16 cellular contexts compared by ENCODE assay signal in genomic region chr12:116166306-116166705, GRCh38.
DNase-seq lines count a peak whose midpoint lies in the region; ATAC-seq, FAIRE-seq and TF ChIP-seq lines count a peak whose summit lies in the region.
"Had no signal": no experiment of that assay in that cellular context is flagged by ENCODE, and none has a peak within 500 bp of the region (broad histone marks: within the 10 kb centered on the region; RNA-seq: fewer than 3 reads in every experiment).

No MANE protein-coding gene starts in this region.

- H3K79me1 ChIP-seq in mesenchymal stem cell (replicated peaks; ENCODE audit: low read length, poor library complexity, severe bottlenecking), result peaks cover 6% of the 10 kb centered on the region

- H4K20me1 ChIP-seq in K562 (replicated peaks; ENCODE audit: control insufficient read depth, insufficient read depth, low read length), result peaks cover 9% of the 10 kb centered on the region; the same call in 1 of the 2 replicates

- H3K27ac ChIP-seq in HEK293 (ENCODE audit: extremely low read depth, low read depth, low read length) (no peak overlapping the region), K562 (ENCODE audit: extremely low read depth, low read depth, low read length) (no peak overlapping the region), psoas muscle (peak overlapping the region; percentile 84), mesenchymal stem cell (ENCODE audit: low read length, poor library complexity, severe bottlenecking) (no peak overlapping the region), gastroesophageal sphincter (no peak overlapping the region)
- H3K27ac ChIP-seq: BLaER1 had no signal

- H3K27me3 ChIP-seq in K562 (ENCODE audit: control insufficient read depth in 2 of 2, insufficient read depth in 2 of 2, low read length in 2 of 2), result no peaks in the 10 kb centered on the region
- H3K27me3 ChIP-seq in psoas muscle (ENCODE audit: insufficient read depth in 3 of 3, low read length in 2 of 3), result no peaks in the 10 kb centered on the region
- H3K27me3 ChIP-seq in mesenchymal stem cell (ENCODE audit: control insufficient read depth in 1 of 2, insufficient read depth in 1 of 2, low read length in 2 of 2), result no peaks in the 10 kb centered on the region
- no peaks in the 10 kb centered on the region for H3K27me3 ChIP-seq in gastroesophageal sphincter
- H3K27me3 ChIP-seq: BLaER1 had no signal

- no peak overlapping the region for H2BK5ac ChIP-seq in mesenchymal stem cell (ENCODE audit: low read depth, low read length, poor library complexity, severe bottlenecking)

- no peak for TF ChIP-seq EP300 in K562 (IDR thresholded peaks at IDR 0.05; ENCODE audit: low read length)
- TF ChIP-seq EP300 in gastroesophageal sphincter (IDR thresholded peaks at IDR 0.05), result no peak

- no peaks in the 10 kb centered on the region for H3K9me3 ChIP-seq in HEK293 (ENCODE audit: control insufficient read depth, insufficient read depth, low read depth, low read length)
- no peaks in the 10 kb centered on the region for H3K9me3 ChIP-seq in K562 (replicated peaks; ENCODE audit: control insufficient read depth, insufficient read depth, low read depth, low read length)
- no peaks in the 10 kb centered on the region for H3K9me3 ChIP-seq in psoas muscle
- H3K9me3 ChIP-seq in mesenchymal stem cell (ENCODE audit: control insufficient read depth, low read length), result no peaks in the 10 kb centered on the region
- no peaks in the 10 kb centered on the region for H3K9me3 ChIP-seq in gastroesophageal sphincter
- H3K9me3 ChIP-seq: BLaER1 had no signal

- no peak overlapping the region for H3K4me3 ChIP-seq in HEK293 (ENCODE audit: low read depth, low read length)
- no peak overlapping the region for H3K4me3 ChIP-seq in K562
- no peak overlapping the region for H3K4me3 ChIP-seq in psoas muscle
- no peak overlapping the region for H3K4me3 ChIP-seq in mesenchymal stem cell (ENCODE audit: insufficient read depth in 1 of 2, low read depth in 1 of 2, low read length in 2 of 2)
- H3K4me3 ChIP-seq in gastroesophageal sphincter, result no peak overlapping the region
- H3K4me3 ChIP-seq: BLaER1 had no signal

- H3K9ac ChIP-seq in K562 (ENCODE audit: insufficient read depth in 1 of 2, low read depth in 2 of 2, low read length in 2 of 2), result no peak overlapping the region
- H3K9ac ChIP-seq in mesenchymal stem cell (ENCODE audit: low read length), result no peak overlapping the region
- H3K9ac ChIP-seq: BLaER1 had no signal

- no peak overlapping the region for H3K4ac ChIP-seq in mesenchymal stem cell (ENCODE audit: low read depth in 1 of 2, low read length in 2 of 2)

- TF ChIP-seq CTCF in HEK293 (tag by site-specific recombination; IDR thresholded peaks at IDR 0.05) (no peak), K562 (IDR thresholded peaks at IDR 0.05 in 2 of 3, conservative IDR thresholded peaks at IDR 0.05 in 1 of 3; ENCODE audit: insufficient read depth in 2 of 3, low read depth in 1 of 3, low read length in 3 of 3) (no peak), psoas muscle (IDR thresholded peaks at IDR 0.05) (no peak), gastroesophageal sphincter (IDR thresholded peaks at IDR 0.05) (no peak)

- no peak overlapping the region for H3K18ac ChIP-seq in mesenchymal stem cell (ENCODE audit: low read depth in 1 of 2, low read length in 2 of 2)

- in situ Hi-C loops in K562 (cut with MboI), result no loop called here

- H4K8ac ChIP-seq in mesenchymal stem cell (ENCODE audit: low read length), result no peak overlapping the region

- 45% methylated on average over 5 of the region's 5 CpGs for WGBS in K562 (ENCODE audit: insufficient coverage, low coverage, missing lambda C conversion rate)
- 27 to 40% (median 30%) methylated on average over 5 of the region's 5 CpGs for WGBS in psoas muscle, 3 donors
- 81% methylated on average over 5 of the region's 5 CpGs for WGBS in mesenchymal stem cell
- WGBS in gastroesophageal sphincter (ENCODE audit: low coverage in 1 of 2), 2 donors, result 46 to 68% methylated on average over 4 to 5 of the region's 5 CpGs

- H3K9me1 ChIP-seq in K562 (ENCODE audit: control insufficient read depth, insufficient read depth, low read length), result no peaks in the 10 kb centered on the region

- H3K4me1 ChIP-seq in HEK293 (ENCODE audit: control insufficient read depth, insufficient read depth, low read length) (peaks cover 13% of the 10 kb centered on the region), K562 (replicated peaks in 1 of 2; ENCODE audit: control insufficient read depth in 2 of 2, insufficient read depth in 2 of 2, low read length in 2 of 2) (peaks cover 8 to 37% of the 10 kb centered on the region in 2 experiments), psoas muscle (peaks cover 71% of the 10 kb centered on the region), mesenchymal stem cell (ENCODE audit: control insufficient read depth, insufficient read depth, low read depth, low read length) (peaks cover 9% of the 10 kb centered on the region), gastroesophageal sphincter (peaks cover 10 to 68% (median 12%) of the 10 kb centered on the region in 3 donors)

- intact Hi-C loops in K562 (cut with micrococcal nuclease), result no loop called here
- intact Hi-C loops in psoas muscle (cut with DNase I), result no loop called here

- no peak overlapping the region for H3K4me2 ChIP-seq in K562 (ENCODE audit: insufficient read depth, low read length)
- H3K4me2 ChIP-seq in mesenchymal stem cell (ENCODE audit: low read length, poor library complexity, severe bottlenecking), result no peak overlapping the region
- H3K4me2 ChIP-seq: BLaER1 had no signal

- H2BK120ac ChIP-seq in mesenchymal stem cell (ENCODE audit: low read depth, low read length), result no peak overlapping the region

- FAIRE-seq in K562 (lab: Jason Lieb, UNC), result no peak
- FAIRE-seq: H1 had no signal

- H3K23ac ChIP-seq in mesenchymal stem cell (ENCODE audit: low read length in 2 of 2), result no peak overlapping the region

- no peak for TF ChIP-seq RAD21 in K562 (CRISPR knock-in tag; conservative IDR thresholded peaks at IDR 0.05 in 1 of 2, IDR thresholded peaks at IDR 0.05 in 1 of 2)

- POLR2A ChIA-PET in HEK293 (lab: Yijun Ruan, JAX), result no interaction called here
- POLR2A ChIA-PET in K562 (lab: Yijun Ruan, JAX), result interaction anchor here (3.0 kb wide), 1 partner anchor 10 kb away, joined by 15 read pairs; no protein-coding TSS in a partner anchor

- no peak for TF ChIP-seq POLR2A in K562 (conservative IDR thresholded peaks at IDR 0.05)
- TF ChIP-seq POLR2A in gastroesophageal sphincter (IDR thresholded peaks at IDR 0.05), result no peak

- no peak for ATAC-seq in K562
- ATAC-seq in psoas muscle, result peak in 2 of 4 donors; percentile 44 to 46
- ATAC-seq in gastroesophageal sphincter, result no peak

- no peak overlapping the region for H2BK15ac ChIP-seq in mesenchymal stem cell (ENCODE audit: low read depth, poor library complexity, severe bottlenecking)

- no peak overlapping the region for H2BK12ac ChIP-seq in mesenchymal stem cell (ENCODE audit: low read length in 2 of 2)

- CTCF ChIA-PET in HEK293 (lab: Yijun Ruan, JAX), result no interaction called here
- CTCF ChIA-PET in K562 (lab: Yijun Ruan, JAX; ENCODE audit: low intra/inter-chr PET ratio), result no interaction called here

- no peaks in the 10 kb centered on the region for H3K36me3 ChIP-seq in HEK293 (ENCODE audit: control insufficient read depth in 2 of 2, insufficient read depth in 1 of 2, low read length in 2 of 2)
- no peaks in the 10 kb centered on the region for H3K36me3 ChIP-seq in K562 (ENCODE audit: control insufficient read depth, insufficient read depth, low read length)
- H3K36me3 ChIP-seq in psoas muscle (ENCODE audit: insufficient read depth in 1 of 2, low read depth in 1 of 2), result no peaks in the 10 kb centered on the region
- no peaks in the 10 kb centered on the region for H3K36me3 ChIP-seq in mesenchymal stem cell (ENCODE audit: control insufficient read depth in 1 of 2, insufficient read depth in 2 of 2, low read depth in 1 of 2, low read length in 2 of 2)
- H3K36me3 ChIP-seq in gastroesophageal sphincter, result no peaks in the 10 kb centered on the region

- H2AK5ac ChIP-seq in mesenchymal stem cell (ENCODE audit: low read length, severe bottlenecking), result no peak overlapping the region

- DNase-seq in EH (ENCODE audit: low read depth) (peak; percentile 49), K562 (ENCODE audit: extremely low read depth in 1 of 4, low spot score in 3 of 4) (no peak), psoas muscle (no peak), NCI-H2107 (lab: John Stamatoyannopoulos, UW) (no peak), mesenchymal stem cell (no peak), activated gamma-delta T cell (lab: John Stamatoyannopoulos, UW) (no peak)
- DNase-seq: CD8-positive, alpha-beta memory T cell; KBM-7; NCI-H1105 treated with DMSO at 0.1 percent for 48 hours; NCI-H2029; NCI-H510A treated with DMSO at 0.1 percent for 48 hours; SIG-M5 had no signal

- H2AFZ ChIP-seq in K562 (ENCODE audit: low read depth, low read length), result no peak overlapping the region
- no peak overlapping the region for H2AFZ ChIP-seq in mesenchymal stem cell (ENCODE audit: low read depth, low read length)

- no peak overlapping the region for H4K91ac ChIP-seq in mesenchymal stem cell (ENCODE audit: low read length)

- no peak overlapping the region for H3K14ac ChIP-seq in mesenchymal stem cell (ENCODE audit: low read length in 2 of 2)

- BruUV-seq in K562 (replicated peaks; lab: Mats Ljungman, UMichigan), result no TSS peak

- H3K79me2 ChIP-seq in K562 (ENCODE audit: control insufficient read depth, insufficient read depth, low read length), result peaks cover 100% of the 10 kb centered on the region

TF ChIP-seq in HEK293, 187 proteins besides CTCF, POLR2A, EP300 and RAD21 (continues in another document):
- no peak for TF ChIP-seq ZNF596 (tag by site-specific recombination; IDR thresholded peaks at IDR 0.05)
- TF ChIP-seq ZNF37A (tag by site-specific recombination; IDR thresholded peaks at IDR 0.05), result no peak
- TF ChIP-seq ZNF707 (tag by site-specific recombination; IDR thresholded peaks at IDR 0.05), result no peak

TF ChIP-seq in K562, 482 proteins besides CTCF, POLR2A, EP300 and RAD21 (continues in another document):
- no peak for TF ChIP-seq CBX3 (IDR thresholded peaks at IDR 0.05; ENCODE audit: borderline replicate concordance in 1 of 2, low read length in 2 of 2)
